1 cellular context compared by ENCODE assay signal in the genomic region with DNA sequence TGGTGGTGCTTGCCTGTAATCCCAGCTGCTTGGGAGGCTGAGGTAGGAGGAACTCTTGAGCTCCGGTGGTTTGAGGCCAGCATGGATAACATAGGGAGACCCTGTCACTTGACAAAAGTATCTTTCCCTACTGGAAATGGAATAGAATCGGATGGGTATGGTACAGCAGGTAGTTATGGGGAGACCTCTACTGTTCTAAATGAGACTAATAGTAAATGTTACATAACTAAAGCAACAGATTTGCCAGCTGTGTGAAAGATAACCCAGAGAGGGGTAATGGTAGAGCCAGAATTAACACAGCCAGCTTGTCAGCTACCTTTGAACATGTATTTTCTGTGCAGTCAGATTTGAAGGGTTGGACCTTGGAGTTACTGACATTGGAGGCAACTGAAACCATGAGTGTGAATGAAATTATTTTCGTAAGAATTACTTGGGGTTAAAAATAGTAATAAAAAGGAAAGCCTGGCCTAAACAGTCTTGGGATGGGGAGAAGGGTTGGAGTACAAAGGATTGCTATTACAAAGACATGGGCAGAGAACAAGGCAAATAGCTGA.
TF ChIP-seq lines count a peak whose summit lies in the region.

No MANE protein-coding gene starts in this region.

TF ChIP-seq in A549, 52 proteins besides CTCF, POLR2A, EP300 and RAD21 (continued from another document):
- TF ChIP-seq POLR2AphosphoS2 (conservative IDR thresholded peaks at IDR 0.05; ENCODE audit: low read length) (no peak), EHMT2 (IDR thresholded peaks at IDR 0.05; ENCODE audit: low read depth) (no peak), NR3C1 (IDR thresholded peaks at IDR 0.05) (no peak), ZSCAN20 (CRISPR knock-in tag; IDR thresholded peaks at IDR 0.05) (no peak), TFCP2L1 (CRISPR knock-in tag; IDR thresholded peaks at IDR 0.05) (no peak), FOXS1 (CRISPR knock-in tag; IDR thresholded peaks at IDR 0.05) (no peak)
- TF ChIP-seq, protein P1, sequence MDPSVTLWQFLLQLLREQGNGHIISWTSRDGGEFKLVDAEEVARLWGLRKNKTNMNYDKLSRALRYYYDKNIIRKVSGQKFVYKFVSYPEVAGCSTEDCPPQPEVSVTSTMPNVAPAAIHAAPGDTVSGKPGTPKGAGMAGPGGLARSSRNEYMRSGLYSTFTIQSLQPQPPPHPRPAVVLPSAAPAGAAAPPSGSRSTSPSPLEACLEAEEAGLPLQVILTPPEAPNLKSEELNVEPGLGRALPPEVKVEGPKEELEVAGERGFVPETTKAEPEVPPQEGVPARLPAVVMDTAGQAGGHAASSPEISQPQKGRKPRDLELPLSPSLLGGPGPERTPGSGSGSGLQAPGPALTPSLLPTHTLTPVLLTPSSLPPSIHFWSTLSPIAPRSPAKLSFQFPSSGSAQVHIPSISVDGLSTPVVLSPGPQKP (IDR thresholded peaks at IDR 0.05; ENCODE audit: low read depth, low read length) = no peak
TF ChIP-seq in A549: peak in this region for 0.
